ENCODE assay signal across 8 cellular contexts in genomic region chr7:105304040-105304895, GRCh38.
A peak's percentile ranks its signal among the peaks of the same experiment; 100 is the strongest.
DNase-seq lines count a peak whose midpoint lies in the region; ATAC-seq and TF ChIP-seq lines count a peak whose summit lies in the region.

No MANE protein-coding gene starts in this region.

- intact Hi-C loops in natural killer cell (cut with micrococcal nuclease): no loop called here
- intact Hi-C loops in CD8-positive, alpha-beta T cell (cut with DNase I, micrococcal nuclease): no loop called here

- peak; percentile 82 for ATAC-seq in GM19438 (IDR thresholded peaks at IDR 0.05; ENCODE audit: low read depth, unreplicated experiment)
- peak; percentile 65 for ATAC-seq in HG03439 (IDR thresholded peaks at IDR 0.05; ENCODE audit: unreplicated experiment)
- no peak for ATAC-seq in natural killer cell
- ATAC-seq in CD8-positive, alpha-beta T cell: no peak

- H3K4me1 ChIP-seq in CD8-positive, alpha-beta T cell (ENCODE audit: insufficient read depth, low read length): peaks cover 12% of the 10 kb centered on the region

- H3K9me3 Mint-ChIP-seq in brain: peaks cover 0 to 15% (median 5%) of the 10 kb centered on the region in 5 experiments
- H3K9me3 Mint-ChIP-seq in natural killer cell: no peaks in the 10 kb centered on the region
- H3K9me3 Mint-ChIP-seq in CD8-positive, alpha-beta T cell: no peaks in the 10 kb centered on the region

- peak overlapping the region in 3 of 5 experiments; percentile 52 to 77 (median 75) for H3K27ac Mint-ChIP-seq in brain
- H3K27ac Mint-ChIP-seq in natural killer cell: peak overlapping the region; percentile 16 to 24
- no peak overlapping the region for H3K27ac Mint-ChIP-seq in CD8-positive, alpha-beta T cell

- H3K36me3 Mint-ChIP-seq in brain (peaks cover 25% of the 10 kb centered on the region), natural killer cell (no peaks in the 10 kb centered on the region)
- peaks cover 2% of the 10 kb centered on the region for H3K36me3 Mint-ChIP-seq in CD8-positive, alpha-beta T cell

- CTCF ChIA-PET in CD8-positive, alpha-beta T cell (lab: Charles Lee): interaction anchor here (0.8 kb wide), 1 partner anchor 60 kb away, joined by 3 read pairs; no protein-coding TSS in a partner anchor

- H3K36me3 ChIP-seq in CD8-positive, alpha-beta T cell (ENCODE audit: insufficient read depth, low read length): no peaks in the 10 kb centered on the region

- no peaks in the 10 kb centered on the region for H3K9me3 ChIP-seq in CD8-positive, alpha-beta T cell (ENCODE audit: low read length)

- POLR2A ChIA-PET in CD8-positive, alpha-beta T cell (lab: Charles Lee): interaction anchor here (0.7 to 1.0 kb wide), 2 partner anchors 36 to 95 kb away, joined by 3 read pairs; no protein-coding TSS in a partner anchor

- H3K4me3 Mint-ChIP-seq in brain: peak overlapping the region in 2 of 5 experiments; percentile 18 to 31
- no peak overlapping the region for H3K4me3 Mint-ChIP-seq in natural killer cell
- H3K4me3 Mint-ChIP-seq in CD8-positive, alpha-beta T cell: no peak overlapping the region

- peaks cover 38% of the 10 kb centered on the region for H3K4me1 Mint-ChIP-seq in brain
- peaks cover 66 to 67% of the 10 kb centered on the region in 2 donors for H3K4me1 Mint-ChIP-seq in natural killer cell
- peaks cover 62% of the 10 kb centered on the region for H3K4me1 Mint-ChIP-seq in CD8-positive, alpha-beta T cell (ENCODE audit: low read depth)

- DNase-seq in AG10803 (ENCODE audit: low read depth): peak; percentile 49
- DNase-seq in natural killer cell: no peak
- no peak for DNase-seq in CD8-positive, alpha-beta T cell
- DNase-seq in NCI-H187 (lab: John Stamatoyannopoulos, UW): no peak
- no peak for DNase-seq in stimulated activated CD4-positive, alpha-beta T cell treated with anti-CD3 and anti-CD28 coated beads, Interleukin-1b, Interleukin-23, amount 100 ng/mL, for 48 hours

- TF ChIP-seq CTCF in AG10803 (conservative IDR thresholded peaks at IDR 0.05; ENCODE audit: low read length) (no peak), brain (conservative IDR thresholded peaks at IDR 0.05) (no peak), natural killer cell (IDR thresholded peaks at IDR 0.05) (no peak)
- no peak for TF ChIP-seq CTCF in CD8-positive, alpha-beta T cell (IDR thresholded peaks at IDR 0.05)

- H3K27me3 ChIP-seq in CD8-positive, alpha-beta T cell (ENCODE audit: insufficient read depth, low read length): no peaks in the 10 kb centered on the region

- no peak overlapping the region for H3K4me3 ChIP-seq in AG10803 (ENCODE audit: low read length)
- H3K4me3 ChIP-seq in CD8-positive, alpha-beta T cell (ENCODE audit: low read depth, low read length): no peak overlapping the region

- no peak overlapping the region for H3K27ac ChIP-seq in CD8-positive, alpha-beta T cell (ENCODE audit: low read depth, low read length)

- H3K27me3 Mint-ChIP-seq in brain (no peaks in the 10 kb centered on the region), natural killer cell (ENCODE audit: low read depth in 2 of 2) (no peaks in the 10 kb centered on the region)
- H3K27me3 Mint-ChIP-seq in CD8-positive, alpha-beta T cell (ENCODE audit: low read depth): no peaks in the 10 kb centered on the region

Comparison
In these comparisons a context has a peak if more than half of its experiments do, and no peak if none do; other contexts are left out.
1. ATAC-seq: peak in GM19438 (single experiment) and HG03439 (single experiment); none in natural killer cell (0 of 3) and CD8-positive, alpha-beta T cell (single experiment).